ENCODE assay signal across 20 cellular contexts in genomic region chr19:2759392-2759791, GRCh38. TPM values are rescaled to one million over a fixed set of nuclear protein-coding genes. Genes with fewer than 3 reads are reported as not detected.
DNase-seq lines count a peak whose midpoint lies in the region; ATAC-seq, FAIRE-seq and TF ChIP-seq lines count a peak whose summit lies in the region.
"Had no signal": no experiment of that assay in that cellular context is flagged by ENCODE, and none has a peak within 500 bp of the region (broad histone marks: within the 10 kb centered on the region; RNA-seq: fewer than 3 reads in every experiment).

No MANE protein-coding gene starts in this region.

- 91% methylated on average over 18 of the region's 18 CpGs for WGBS in K562 (ENCODE audit: insufficient coverage, low coverage, missing lambda C conversion rate)
- 83 to 87% methylated on average over 18 of the region's 18 CpGs for WGBS in tibial nerve, 2 donors

- no peaks in the 10 kb centered on the region for H3K9me1 ChIP-seq in K562 (ENCODE audit: control insufficient read depth, insufficient read depth, low read length)

- H3K4me1 ChIP-seq in K562 (replicated peaks in 1 of 2; ENCODE audit: control insufficient read depth in 2 of 2, insufficient read depth in 2 of 2, low read length in 2 of 2) (peaks cover 0 to 19% of the 10 kb centered on the region in 2 experiments; a peak in 1 of 5 replicates), HAP-1 (no peaks in the 10 kb centered on the region), tibial nerve (no peaks in the 10 kb centered on the region)
- H3K4me1 ChIP-seq in CD8-positive, alpha-beta memory T cell (ENCODE audit: insufficient read depth, low read length): no peaks in the 10 kb centered on the region

- no TSS peak for BruUV-seq in K562 (replicated peaks; lab: Mats Ljungman, UMichigan)

- no peak for TF ChIP-seq EP300 in K562 (IDR thresholded peaks at IDR 0.05; ENCODE audit: low read length)
- no peak for TF ChIP-seq EP300 in tibial nerve (IDR thresholded peaks at IDR 0.05)

- no peaks in the 10 kb centered on the region for H3K9me3 Mint-ChIP-seq in activated CD4-positive, alpha-beta T cell treated with anti-CD3 and anti-CD28 coated beads for 36 hours (ENCODE audit: low read depth)
- no peaks in the 10 kb centered on the region for H3K9me3 Mint-ChIP-seq in activated CD4-positive, alpha-beta T cell treated with anti-CD3 and anti-CD28 coated beads, Interleukin-2, amount 10 ng/mL, durations not matched to agents 24 days and 14 days
- no peaks in the 10 kb centered on the region for H3K9me3 Mint-ChIP-seq in activated naive CD8-positive, alpha-beta T cell treated with anti-CD3 and anti-CD28 coated beads for 36 hours
- no peaks in the 10 kb centered on the region for H3K9me3 Mint-ChIP-seq in activated naive CD8-positive, alpha-beta T cell treated with anti-CD3 and anti-CD28 coated beads, Interleukin-2, amount 50 U/mL, for 24 hours
- H3K9me3 Mint-ChIP-seq in CD8-positive, alpha-beta memory T cell: no peaks in the 10 kb centered on the region
- H3K9me3 Mint-ChIP-seq: CD4-positive, alpha-beta T cell; H9 had no signal

- no peaks in the 10 kb centered on the region for H3K27me3 ChIP-seq in K562 (ENCODE audit: control insufficient read depth in 2 of 2, insufficient read depth in 2 of 2, low read length in 2 of 2)
- no peaks in the 10 kb centered on the region for H3K27me3 ChIP-seq in HAP-1 (ENCODE audit: low read depth)
- no peaks in the 10 kb centered on the region for H3K27me3 ChIP-seq in CD8-positive, alpha-beta memory T cell (ENCODE audit: insufficient read depth, low read length, poor library complexity, severe bottlenecking)
- no peaks in the 10 kb centered on the region for H3K27me3 ChIP-seq in tibial nerve

- no peak overlapping the region for H3K4me3 ChIP-seq in K562
- no peak overlapping the region for H3K4me3 ChIP-seq in HAP-1
- no peak overlapping the region for H3K4me3 ChIP-seq in CD8-positive, alpha-beta memory T cell (ENCODE audit: low read length)
- H3K4me3 ChIP-seq in tibial nerve: no peak overlapping the region

- no peak overlapping the region for H3K27ac Mint-ChIP-seq in activated CD4-positive, alpha-beta T cell treated with anti-CD3 and anti-CD28 coated beads for 36 hours
- H3K27ac Mint-ChIP-seq in activated CD4-positive, alpha-beta T cell treated with anti-CD3 and anti-CD28 coated beads, Interleukin-2, amount 10 ng/mL, durations not matched to agents 24 days and 14 days: no peak overlapping the region
- peak overlapping the region; percentile 27 for H3K27ac Mint-ChIP-seq in activated naive CD8-positive, alpha-beta T cell treated with anti-CD3 and anti-CD28 coated beads for 36 hours
- no peak overlapping the region for H3K27ac Mint-ChIP-seq in activated naive CD8-positive, alpha-beta T cell treated with anti-CD3 and anti-CD28 coated beads, Interleukin-2, amount 50 U/mL, for 24 hours
- H3K27ac Mint-ChIP-seq in CD8-positive, alpha-beta memory T cell: peak overlapping the region in 4 of 8 donors; percentile 15 to 82 (median 61)
- H3K27ac Mint-ChIP-seq: CD4-positive, alpha-beta T cell; H9 had no signal

- TF ChIP-seq CTCF in K562 (IDR thresholded peaks at IDR 0.05 in 2 of 3, conservative IDR thresholded peaks at IDR 0.05 in 1 of 3; ENCODE audit: insufficient read depth in 2 of 3, low read depth in 1 of 3, low read length in 3 of 3) (no peak), tibial nerve (IDR thresholded peaks at IDR 0.05) (no peak)

- no peak overlapping the region for H2AFZ ChIP-seq in K562 (ENCODE audit: low read depth, low read length)

- CTCF ChIA-PET in activated CD4-positive, alpha-beta T cell treated with anti-CD3 and anti-CD28 coated beads for 36 hours (lab: Charles Lee): interaction anchor here (0.7 to 2.0 kb wide), 4 partner anchors 10 to 111 kb away, joined by 3 to 10 read pairs (median 4); no protein-coding TSS in a partner anchor
- CTCF ChIA-PET in K562 (lab: Yijun Ruan, JAX; ENCODE audit: low intra/inter-chr PET ratio): no interaction called here
- CTCF ChIA-PET in CD8-positive, alpha-beta memory T cell (lab: Charles Lee): interaction anchor here (1.0 to 1.2 kb wide), 2 partner anchors 9 to 191 kb away, joined by 3 to 4 read pairs; no protein-coding TSS in a partner anchor

- no peak for TF ChIP-seq RAD21 in K562 (CRISPR knock-in tag; conservative IDR thresholded peaks at IDR 0.05 in 1 of 2, IDR thresholded peaks at IDR 0.05 in 1 of 2)

- POLR2A ChIA-PET in activated CD4-positive, alpha-beta T cell treated with anti-CD3 and anti-CD28 coated beads for 36 hours (lab: Charles Lee): no interaction called here
- POLR2A ChIA-PET in K562 (lab: Yijun Ruan, JAX): interaction anchor here (1.1 kb wide), 1 partner anchor 12 kb away, joined by 4 read pairs; no protein-coding TSS in a partner anchor
- POLR2A ChIA-PET in CD8-positive, alpha-beta memory T cell (lab: Charles Lee): no interaction called here

- H3K9me3 ChIP-seq in K562 (replicated peaks; ENCODE audit: control insufficient read depth, insufficient read depth, low read depth, low read length) (no peaks in the 10 kb centered on the region), HAP-1 (no peaks in the 10 kb centered on the region), tibial nerve (no peaks in the 10 kb centered on the region)
- no peaks in the 10 kb centered on the region for H3K9me3 ChIP-seq in CD8-positive, alpha-beta memory T cell (ENCODE audit: low read length)

- in situ Hi-C loops in K562 (cut with MboI) (no loop called here), HAP-1 (cut with MboI; ENCODE audit: low sequenced_read_pairs) (no loop called here)

- H3K9ac ChIP-seq in K562 (ENCODE audit: insufficient read depth in 1 of 2, low read depth in 2 of 2, low read length in 2 of 2): no peak overlapping the region

- no peak overlapping the region for H3K27ac ChIP-seq in K562 (ENCODE audit: extremely low read depth, low read depth, low read length)
- no peak overlapping the region for H3K27ac ChIP-seq in CD8-positive, alpha-beta memory T cell (ENCODE audit: low read depth, low read length)
- H3K27ac ChIP-seq in tibial nerve: no peak overlapping the region
- H3K27ac ChIP-seq: 22Rv1 had no signal

- no peak for FAIRE-seq in K562 (lab: Jason Lieb, UNC)
- FAIRE-seq: D721Med, GM12892, GM19239, HepG2 had no signal

- peaks cover 22% of the 10 kb centered on the region for H3K36me3 Mint-ChIP-seq in activated CD4-positive, alpha-beta T cell treated with anti-CD3 and anti-CD28 coated beads for 36 hours (ENCODE audit: low read depth)
- peaks cover 40% of the 10 kb centered on the region for H3K36me3 Mint-ChIP-seq in activated CD4-positive, alpha-beta T cell treated with anti-CD3 and anti-CD28 coated beads, Interleukin-2, amount 10 ng/mL, durations not matched to agents 24 days and 14 days (ENCODE audit: low read depth)
- peaks cover 25% of the 10 kb centered on the region for H3K36me3 Mint-ChIP-seq in activated naive CD8-positive, alpha-beta T cell treated with anti-CD3 and anti-CD28 coated beads for 36 hours
- peaks cover 26% of the 10 kb centered on the region for H3K36me3 Mint-ChIP-seq in activated naive CD8-positive, alpha-beta T cell treated with anti-CD3 and anti-CD28 coated beads, Interleukin-2, amount 50 U/mL, for 24 hours (ENCODE audit: low read depth)
- H3K36me3 Mint-ChIP-seq in CD8-positive, alpha-beta memory T cell: peaks cover 2 to 75% (median 4%) of the 10 kb centered on the region in 3 donors

- intact Hi-C loops in activated CD4-positive, alpha-beta T cell treated with anti-CD3 and anti-CD28 coated beads for 36 hours (cut with DNase I, micrococcal nuclease): no loop called here
- intact Hi-C loops in activated CD4-positive, alpha-beta T cell treated with anti-CD3 and anti-CD28 coated beads, Interleukin-2, amount 10 ng/mL, durations not matched to agents 24 days and 14 days (cut with micrococcal nuclease): no loop called here
- intact Hi-C loops in K562 (cut with micrococcal nuclease): no loop called here

- no peak overlapping the region for H3K4me2 ChIP-seq in K562 (ENCODE audit: insufficient read depth, low read length)

- no peaks in the 10 kb centered on the region for H3K79me2 ChIP-seq in K562 (ENCODE audit: control insufficient read depth, insufficient read depth, low read length)

- TF ChIP-seq POLR2A in K562 (conservative IDR thresholded peaks at IDR 0.05) (no peak), tibial nerve (IDR thresholded peaks at IDR 0.05) (no peak)

- peaks cover 4% of the 10 kb centered on the region for H3K4me1 Mint-ChIP-seq in activated CD4-positive, alpha-beta T cell treated with anti-CD3 and anti-CD28 coated beads for 36 hours
- H3K4me1 Mint-ChIP-seq in activated CD4-positive, alpha-beta T cell treated with anti-CD3 and anti-CD28 coated beads, Interleukin-2, amount 10 ng/mL, durations not matched to agents 24 days and 14 days: no peaks in the 10 kb centered on the region
- peaks cover 5% of the 10 kb centered on the region for H3K4me1 Mint-ChIP-seq in activated naive CD8-positive, alpha-beta T cell treated with anti-CD3 and anti-CD28 coated beads for 36 hours
- H3K4me1 Mint-ChIP-seq in activated naive CD8-positive, alpha-beta T cell treated with anti-CD3 and anti-CD28 coated beads, Interleukin-2, amount 50 U/mL, for 24 hours: peaks cover 1% of the 10 kb centered on the region
- peaks cover 2 to 14% (median 12%) of the 10 kb centered on the region in 3 donors for H3K4me1 Mint-ChIP-seq in CD8-positive, alpha-beta memory T cell
- H3K4me1 Mint-ChIP-seq: H9 had no signal

- H3K36me3 ChIP-seq in K562 (ENCODE audit: control insufficient read depth, insufficient read depth, low read length) (peaks cover 94% of the 10 kb centered on the region; the same call in 2 of the 3 replicates), HAP-1 (replicated peaks) (peaks cover 69% of the 10 kb centered on the region), tibial nerve (peaks cover 5 to 99% (median 10%) of the 10 kb centered on the region in 3 donors)
- no peaks in the 10 kb centered on the region for H3K36me3 ChIP-seq in CD8-positive, alpha-beta memory T cell (ENCODE audit: insufficient read depth, low read length)

- no peak overlapping the region for H3K4me3 Mint-ChIP-seq in activated CD4-positive, alpha-beta T cell treated with anti-CD3 and anti-CD28 coated beads for 36 hours
- no peak overlapping the region for H3K4me3 Mint-ChIP-seq in activated CD4-positive, alpha-beta T cell treated with anti-CD3 and anti-CD28 coated beads, Interleukin-2, amount 10 ng/mL, durations not matched to agents 24 days and 14 days
- H3K4me3 Mint-ChIP-seq in activated naive CD8-positive, alpha-beta T cell treated with anti-CD3 and anti-CD28 coated beads for 36 hours: no peak overlapping the region
- H3K4me3 Mint-ChIP-seq in activated naive CD8-positive, alpha-beta T cell treated with anti-CD3 and anti-CD28 coated beads, Interleukin-2, amount 50 U/mL, for 24 hours: no peak overlapping the region
- H3K4me3 Mint-ChIP-seq in CD8-positive, alpha-beta memory T cell: peak overlapping the region in 2 of 7 donors; percentile 36 to 43
- H3K4me3 Mint-ChIP-seq: CD4-positive, alpha-beta T cell; H9 had no signal

- DNase-seq in activated CD4-positive, alpha-beta T cell treated with anti-CD3 and anti-CD28 coated beads for 36 hours: peak; percentile 29
- DNase-seq in activated CD4-positive, alpha-beta T cell treated with anti-CD3 and anti-CD28 coated beads, Interleukin-2, amount 10 ng/mL, durations not matched to agents 24 days and 14 days: no peak
- no peak for DNase-seq in activated naive CD8-positive, alpha-beta T cell treated with anti-CD3 and anti-CD28 coated beads for 36 hours
- no peak for DNase-seq in activated naive CD8-positive, alpha-beta T cell treated with anti-CD3 and anti-CD28 coated beads, Interleukin-2, amount 50 U/mL, for 24 hours
- no peak for DNase-seq in K562 (ENCODE audit: extremely low read depth in 1 of 4, low spot score in 3 of 4)
- no peak for DNase-seq in HAP-1 (ENCODE audit: low spot score in 2 of 2)
- DNase-seq in CD8-positive, alpha-beta memory T cell: no peak
- DNase-seq in tibial nerve (ENCODE audit: low spot score in 2 of 2): no peak
- DNase-seq: CD4-positive, alpha-beta T cell; COR-L47; DND-41; GDM1; GOT3; H9 had no signal

- H3K27me3 Mint-ChIP-seq in activated CD4-positive, alpha-beta T cell treated with anti-CD3 and anti-CD28 coated beads for 36 hours: no peaks in the 10 kb centered on the region
- H3K27me3 Mint-ChIP-seq in activated CD4-positive, alpha-beta T cell treated with anti-CD3 and anti-CD28 coated beads, Interleukin-2, amount 10 ng/mL, durations not matched to agents 24 days and 14 days: no peaks in the 10 kb centered on the region
- no peaks in the 10 kb centered on the region for H3K27me3 Mint-ChIP-seq in activated naive CD8-positive, alpha-beta T cell treated with anti-CD3 and anti-CD28 coated beads for 36 hours
- no peaks in the 10 kb centered on the region for H3K27me3 Mint-ChIP-seq in activated naive CD8-positive, alpha-beta T cell treated with anti-CD3 and anti-CD28 coated beads, Interleukin-2, amount 50 U/mL, for 24 hours
- H3K27me3 Mint-ChIP-seq in CD8-positive, alpha-beta memory T cell: no peaks in the 10 kb centered on the region
- H3K27me3 Mint-ChIP-seq: CD4-positive, alpha-beta T cell had no signal

- no peak for ATAC-seq in activated CD4-positive, alpha-beta T cell treated with anti-CD3 and anti-CD28 coated beads for 36 hours
- ATAC-seq in activated naive CD8-positive, alpha-beta T cell treated with anti-CD3 and anti-CD28 coated beads, Interleukin-2, amount 50 U/mL, for 24 hours: no peak
- no peak for ATAC-seq in K562
- ATAC-seq: HepG2 had no signal

- no peaks in the 10 kb centered on the region for H4K20me1 ChIP-seq in K562 (replicated peaks; ENCODE audit: control insufficient read depth, insufficient read depth, low read length)

RNA-seq across cellular contexts. Expression of gene SLC39A3, which starts 19.6 kb away (rescaled TPM):
- total RNA-seq in activated CD4-positive, alpha-beta T cell treated with anti-CD3 and anti-CD28 coated beads for 36 hours: 10 to 100 TPM; 26.6 to 46.0 TPM
- 48.8 and 52.2 TPM in 2 replicates for total RNA-seq in activated CD4-positive, alpha-beta T cell treated with anti-CD3 and anti-CD28 coated beads, Interleukin-2, amount 10 ng/mL, durations not matched to agents 24 days and 14 days
- total RNA-seq in activated naive CD8-positive, alpha-beta T cell treated with anti-CD3 and anti-CD28 coated beads for 36 hours: 10 to 100 TPM; 50.5 to 52.1 TPM
- 117 and 251 TPM in 2 replicates for total RNA-seq in K562 (2011; cell fraction: chromatin; rRNA removed; ENCODE audit: low replicate concordance)
- total RNA-seq in K562 (2011; cell fraction: nucleolus; rRNA removed): 298 and 302 TPM in 2 replicates
- total RNA-seq in K562 (2011; cell fraction: nucleoplasm; rRNA removed): 179 and 217 TPM in 2 replicates
- total RNA-seq in K562 (2014; rRNA removed) (161 and 172 TPM in 2 replicates), K562 (2014; rRNA removed; fragmentation: Illumina TruSeq; extraction: Trizol) (58.6 and 93.5 TPM in 2 replicates), K562 (2015; rRNA removed; fragmentation: Illumina TruSeq; extraction: Trizol) (87.1 and 91.3 TPM in 2 replicates), K562 (2021) (149 and 152 TPM in 2 replicates), tibial nerve (10 to 100 TPM; 29.8 to 42.5 (median 36.2) TPM)
- polyA plus RNA-seq in K562 (2011; rRNA removed) (127 and 145 TPM in 2 replicates), K562 (2014; fragmentation: Illumina TruSeq; extraction: Trizol) (215 and 268 TPM in 2 replicates), K562 (2014; fragmentation: Nextera tagmentation; extraction: Ambion mirVana) (1 to 10 TPM; 2.3 to 3.6 TPM), K562 (2014; rRNA removed) (165 and 173 TPM in 2 replicates)
- 193 and 267 TPM in 2 replicates for polyA plus RNA-seq in K562 (2011; cell fraction: cytosol; rRNA removed)
- polyA plus RNA-seq in K562 (2011; cell fraction: nucleus; rRNA removed): 120 and 140 TPM in 2 replicates
- 107 and 221 TPM in 2 replicates for polyA plus RNA-seq in K562 (2012)
- polyA minus RNA-seq in K562 (2011; rRNA and poly(A)+ RNA removed): 62.5 and 83.9 TPM in 2 replicates
- 76.8 and 77.8 TPM in 2 replicates for polyA minus RNA-seq in K562 (2011; cell fraction: cytosol; rRNA and poly(A)+ RNA removed)
- polyA minus RNA-seq in K562 (2011; cell fraction: nucleus; rRNA and poly(A)+ RNA removed): 36.1 and 44.7 TPM in 2 replicates
- 10 to 100 TPM; 44.1 to 51.3 TPM for total RNA-seq in CD8-positive, alpha-beta memory T cell
- polyA plus RNA-seq in CD8-positive, alpha-beta memory T cell: 35.4 TPM

RNA-seq across cellular contexts. Expression of gene SGTA, which starts 23.7 kb away (rescaled TPM):
- 10 to 100 TPM; 53.0 to 62.2 TPM for total RNA-seq in activated CD4-positive, alpha-beta T cell treated with anti-CD3 and anti-CD28 coated beads for 36 hours
- total RNA-seq in activated CD4-positive, alpha-beta T cell treated with anti-CD3 and anti-CD28 coated beads, Interleukin-2, amount 10 ng/mL, durations not matched to agents 24 days and 14 days: 73.3 and 76.9 TPM in 2 replicates
- total RNA-seq in activated naive CD8-positive, alpha-beta T cell treated with anti-CD3 and anti-CD28 coated beads for 36 hours: 10 to 100 TPM; 84.8 to 87.4 TPM
- 53.5 and 114 TPM in 2 replicates for total RNA-seq in K562 (2011; cell fraction: chromatin; rRNA removed; ENCODE audit: low replicate concordance)
- 73.2 and 78.7 TPM in 2 replicates for total RNA-seq in K562 (2011; cell fraction: nucleolus; rRNA removed)
- 57.0 and 59.8 TPM in 2 replicates for total RNA-seq in K562 (2011; cell fraction: nucleoplasm; rRNA removed)
- total RNA-seq in K562 (2014; rRNA removed) (73.2 and 106 TPM in 2 replicates), K562 (2014; rRNA removed; fragmentation: Illumina TruSeq; extraction: Trizol) (16.2 and 18.1 TPM in 2 replicates), K562 (2015; rRNA removed; fragmentation: Illumina TruSeq; extraction: Trizol) (49.9 and 50.8 TPM in 2 replicates), K562 (2021) (106 and 110 TPM in 2 replicates), tibial nerve (10 to 100 TPM; 40.2 to 47.6 (median 44.9) TPM)
- polyA plus RNA-seq in K562 (2011; rRNA removed) (44.5 and 67.3 TPM in 2 replicates), K562 (2014; fragmentation: Illumina TruSeq; extraction: Trizol) (72.3 and 101 TPM in 2 replicates), K562 (2014; fragmentation: Nextera tagmentation; extraction: Ambion mirVana) (1 to 10 TPM; 1.4 to 4.8 TPM), K562 (2014; rRNA removed) (87.3 and 89.9 TPM in 2 replicates)
- polyA plus RNA-seq in K562 (2011; cell fraction: cytosol; rRNA removed): 73.0 and 146 TPM in 2 replicates
- polyA plus RNA-seq in K562 (2011; cell fraction: nucleus; rRNA removed): 65.8 and 104 TPM in 2 replicates
- 77.3 and 87.1 TPM in 2 replicates for polyA plus RNA-seq in K562 (2012)
- polyA minus RNA-seq in K562 (2011; rRNA and poly(A)+ RNA removed): 10.3 and 19.1 TPM in 2 replicates
- polyA minus RNA-seq in K562 (2011; cell fraction: cytosol; rRNA and poly(A)+ RNA removed): 38.4 and 40.7 TPM in 2 replicates
- polyA minus RNA-seq in K562 (2011; cell fraction: nucleus; rRNA and poly(A)+ RNA removed): 17.5 and 20.0 TPM in 2 replicates
- 10 to 100 TPM; 87.8 to 93.9 TPM for total RNA-seq in CD8-positive, alpha-beta memory T cell
- 39.7 TPM for polyA plus RNA-seq in CD8-positive, alpha-beta memory T cell

RNA-seq across cellular contexts. Expression of gene THOP1, which starts 25.9 kb away (rescaled TPM):
- 100 to 1,000 TPM; 135 to 144 TPM for total RNA-seq in activated CD4-positive, alpha-beta T cell treated with anti-CD3 and anti-CD28 coated beads for 36 hours
- 200 and 207 TPM in 2 replicates for total RNA-seq in activated CD4-positive, alpha-beta T cell treated with anti-CD3 and anti-CD28 coated beads, Interleukin-2, amount 10 ng/mL, durations not matched to agents 24 days and 14 days
- 100 to 1,000 TPM; 164 to 170 TPM for total RNA-seq in activated naive CD8-positive, alpha-beta T cell treated with anti-CD3 and anti-CD28 coated beads for 36 hours
- total RNA-seq in K562 (2011; cell fraction: chromatin; rRNA removed; ENCODE audit: low replicate concordance): 161 and 433 TPM in 2 replicates
- 163 and 178 TPM in 2 replicates for total RNA-seq in K562 (2011; cell fraction: nucleolus; rRNA removed)
- total RNA-seq in K562 (2011; cell fraction: nucleoplasm; rRNA removed): 128 and 148 TPM in 2 replicates
- total RNA-seq in K562 (2014; rRNA removed): 255 and 325 TPM in 2 replicates
- 43.6 and 58.2 TPM in 2 replicates for total RNA-seq in K562 (2014; rRNA removed; fragmentation: Illumina TruSeq; extraction: Trizol)
- total RNA-seq in K562 (2015; rRNA removed; fragmentation: Illumina TruSeq; extraction: Trizol): 97.6 and 106 TPM in 2 replicates
- 193 and 203 TPM in 2 replicates for total RNA-seq in K562 (2021)
- 96.1 and 122 TPM in 2 replicates for polyA plus RNA-seq in K562 (2011; rRNA removed)
- polyA plus RNA-seq in K562 (2011; cell fraction: cytosol; rRNA removed): 93.4 and 185 TPM in 2 replicates
- 299 and 377 TPM in 2 replicates for polyA plus RNA-seq in K562 (2011; cell fraction: nucleus; rRNA removed)
- polyA plus RNA-seq in K562 (2012): 128 and 152 TPM in 2 replicates
- 77.3 and 106 TPM in 2 replicates for polyA plus RNA-seq in K562 (2014; fragmentation: Illumina TruSeq; extraction: Trizol)
- polyA plus RNA-seq in K562 (2014; fragmentation: Nextera tagmentation; extraction: Ambion mirVana): 1 to 10 TPM; 1.3 to 2.0 TPM
- polyA plus RNA-seq in K562 (2014; rRNA removed): 174 and 181 TPM in 2 replicates
- 65.6 and 91.6 TPM in 2 replicates for polyA minus RNA-seq in K562 (2011; rRNA and poly(A)+ RNA removed)
- polyA minus RNA-seq in K562 (2011; cell fraction: cytosol; rRNA and poly(A)+ RNA removed): 90.0 and 90.6 TPM in 2 replicates
- polyA minus RNA-seq in K562 (2011; cell fraction: nucleus; rRNA and poly(A)+ RNA removed): 35.1 and 68.2 TPM in 2 replicates
- 100 to 1,000 TPM; 169 to 178 TPM for total RNA-seq in CD8-positive, alpha-beta memory T cell
- polyA plus RNA-seq in CD8-positive, alpha-beta memory T cell: 40.2 TPM
- total RNA-seq in tibial nerve: 10 to 100 TPM; 35.8 to 91.8 (median 42.9) TPM

RNA-seq across cellular contexts. Expression of gene DIRAS1, which starts 38.2 kb away (rescaled TPM):
- total RNA-seq in activated CD4-positive, alpha-beta T cell treated with anti-CD3 and anti-CD28 coated beads for 36 hours: under 1 TPM; 0.21 to 0.33 TPM
- 0.16 TPM in 1 of 2 replicates, not detected in the other for total RNA-seq in activated CD4-positive, alpha-beta T cell treated with anti-CD3 and anti-CD28 coated beads, Interleukin-2, amount 10 ng/mL, durations not matched to agents 24 days and 14 days
- total RNA-seq in activated naive CD8-positive, alpha-beta T cell treated with anti-CD3 and anti-CD28 coated beads for 36 hours: under 1 TPM in 1 of 2 experiments, not detected in 1; 0.16 TPM
- 5.2 and 12.7 TPM in 2 replicates for total RNA-seq in K562 (2011; cell fraction: chromatin; rRNA removed; ENCODE audit: low replicate concordance)
- total RNA-seq in K562 (2011; cell fraction: nucleolus; rRNA removed): 5.7 and 6.5 TPM in 2 replicates
- 4.3 and 5.3 TPM in 2 replicates for total RNA-seq in K562 (2011; cell fraction: nucleoplasm; rRNA removed)
- 2.2 and 3.3 TPM in 2 replicates for total RNA-seq in K562 (2014; rRNA removed)
- 2.3 TPM in 2 replicates for total RNA-seq in K562 (2014; rRNA removed; fragmentation: Illumina TruSeq; extraction: Trizol)
- 2.9 and 3.3 TPM in 2 replicates for total RNA-seq in K562 (2015; rRNA removed; fragmentation: Illumina TruSeq; extraction: Trizol)
- total RNA-seq in K562 (2021): 12.0 and 12.8 TPM in 2 replicates
- 7.3 and 12.0 TPM in 2 replicates for polyA plus RNA-seq in K562 (2011; rRNA removed)
- polyA plus RNA-seq in K562 (2011; cell fraction: cytosol; rRNA removed): 8.0 and 16.3 TPM in 2 replicates
- polyA plus RNA-seq in K562 (2011; cell fraction: nucleus; rRNA removed): 10.3 and 10.5 TPM in 2 replicates
- 5.1 and 7.3 TPM in 2 replicates for polyA plus RNA-seq in K562 (2012)
- polyA plus RNA-seq in K562 (2014; fragmentation: Illumina TruSeq; extraction: Trizol): 3.8 and 4.9 TPM in 2 replicates
- under 1 TPM; 0.11 to 0.18 TPM for polyA plus RNA-seq in K562 (2014; fragmentation: Nextera tagmentation; extraction: Ambion mirVana)
- polyA plus RNA-seq in K562 (2014; rRNA removed): 4.7 and 6.0 TPM in 2 replicates
- polyA minus RNA-seq in K562 (2011; rRNA and poly(A)+ RNA removed): 10.2 and 11.4 TPM in 2 replicates
- 8.0 and 8.7 TPM in 2 replicates for polyA minus RNA-seq in K562 (2011; cell fraction: cytosol; rRNA and poly(A)+ RNA removed)
- 1.8 and 2.6 TPM in 2 replicates for polyA minus RNA-seq in K562 (2011; cell fraction: nucleus; rRNA and poly(A)+ RNA removed)
- total RNA-seq in CD8-positive, alpha-beta memory T cell: under 1 TPM in 1 of 2 experiments, not detected in 1; 0.18 TPM
- not detected for polyA plus RNA-seq in CD8-positive, alpha-beta memory T cell
- under 1 TPM in 3 of 4 donors, not detected in 1; 0.59 to 0.90 (median 0.87) TPM for total RNA-seq in tibial nerve
- total RNA-seq: CD4-positive, alpha-beta T cell; HT1080 had no signal

RNA-seq across cellular contexts. Expression of gene GNG7, which starts 56.9 kb away (rescaled TPM):
- total RNA-seq in activated CD4-positive, alpha-beta T cell treated with anti-CD3 and anti-CD28 coated beads for 36 hours: 1 to 10 TPM; 1.1 to 1.2 TPM
- total RNA-seq in activated CD4-positive, alpha-beta T cell treated with anti-CD3 and anti-CD28 coated beads, Interleukin-2, amount 10 ng/mL, durations not matched to agents 24 days and 14 days: 0.07 and 0.09 TPM in 2 replicates
- total RNA-seq in activated naive CD8-positive, alpha-beta T cell treated with anti-CD3 and anti-CD28 coated beads for 36 hours: under 1 TPM; 0.36 to 0.45 TPM
- total RNA-seq in K562 (2011; cell fraction: chromatin; rRNA removed; ENCODE audit: low replicate concordance): 0.09 and 0.16 TPM in 2 replicates
- total RNA-seq in K562 (2011; cell fraction: nucleolus; rRNA removed): under 0.01 and 0.13 TPM in 2 replicates
- total RNA-seq in K562 (2011; cell fraction: nucleoplasm; rRNA removed): 0.15 TPM in 1 of 2 replicates, not detected in the other
- total RNA-seq in K562 (2014; rRNA removed) (0.09 TPM in 1 of 2 replicates, not detected in the other), K562 (2014; rRNA removed; fragmentation: Illumina TruSeq; extraction: Trizol) (0.04 TPM in 1 of 2 replicates, not detected in the other), K562 (2015; rRNA removed; fragmentation: Illumina TruSeq; extraction: Trizol) (0.04 TPM in 2 replicates), K562 (2021) (0.11 and 0.20 TPM in 2 replicates), tibial nerve (1 to 10 TPM; 2.6 to 5.3 (median 3.5) TPM)
- polyA plus RNA-seq in K562 (2011; rRNA removed) (0.08 and 0.12 TPM in 2 replicates), K562 (2014; fragmentation: Illumina TruSeq; extraction: Trizol) (0.04 TPM in 2 replicates), K562 (2014; fragmentation: Nextera tagmentation; extraction: Ambion mirVana) (under 1 TPM in 1 of 2 experiments, not detected in 1; 0.01 TPM), K562 (2014; rRNA removed) (0.07 TPM in 1 of 2 replicates, not detected in the other)
- 0.15 and 0.27 TPM in 2 replicates for polyA plus RNA-seq in K562 (2011; cell fraction: cytosol; rRNA removed)
- polyA plus RNA-seq in K562 (2011; cell fraction: nucleus; rRNA removed): 0.04 and 0.22 TPM in 2 replicates
- polyA plus RNA-seq in K562 (2012): 0.10 and 0.53 TPM in 2 replicates
- 0.03 TPM in 1 of 2 replicates, not detected in the other for polyA minus RNA-seq in K562 (2011; rRNA and poly(A)+ RNA removed)
- polyA minus RNA-seq in K562 (2011; cell fraction: cytosol; rRNA and poly(A)+ RNA removed): not detected in 2 replicates
- not detected in 2 replicates for polyA minus RNA-seq in K562 (2011; cell fraction: nucleus; rRNA and poly(A)+ RNA removed)
- total RNA-seq in CD8-positive, alpha-beta memory T cell: under 1 TPM; 0.40 to 0.53 TPM
- polyA plus RNA-seq in CD8-positive, alpha-beta memory T cell: 1.2 TPM
- total RNA-seq: HT1080 had no signal
